In the genomic region with DNA sequence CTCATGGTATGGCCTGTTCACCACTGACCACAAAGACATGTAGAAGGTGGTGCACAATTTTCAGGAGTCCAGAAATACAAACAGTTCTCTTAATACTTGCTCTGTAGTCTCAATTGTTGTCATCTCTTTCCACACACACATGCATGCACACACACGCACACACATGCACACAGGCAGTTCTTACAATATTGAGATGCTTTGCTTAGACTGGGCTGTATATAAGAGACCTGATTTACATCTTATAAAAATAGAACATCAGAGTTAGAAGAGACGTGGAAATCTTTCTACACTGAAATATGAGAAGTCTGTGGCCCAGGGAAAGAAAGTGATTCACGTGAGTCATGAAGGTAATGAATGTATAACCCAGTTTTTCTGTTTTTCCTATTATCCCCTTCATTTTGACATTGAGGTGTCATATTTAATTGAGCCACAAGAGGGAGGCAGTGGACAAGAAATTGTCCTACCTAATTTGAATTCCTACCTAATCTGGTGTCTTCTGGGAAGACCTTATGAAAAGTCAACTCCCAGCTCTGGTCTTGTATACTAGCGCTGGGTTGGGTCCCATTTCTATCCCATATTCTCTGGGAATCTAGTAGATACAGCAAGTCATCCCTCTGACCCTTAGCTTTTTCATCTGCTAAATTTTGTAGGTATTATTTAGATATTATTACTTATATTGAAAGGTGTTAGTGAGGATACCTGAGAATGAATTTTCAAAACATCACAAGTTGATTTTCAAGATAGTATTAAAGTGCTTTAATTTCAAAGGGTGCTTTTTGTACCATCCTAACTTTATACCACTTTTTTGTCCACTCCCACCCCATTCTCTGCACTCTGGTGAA, we compare ENCODE assay signal across 9 cellular contexts. TPM values are rescaled to one million over a fixed set of nuclear protein-coding genes. Genes with fewer than 3 reads are reported as not detected.
A peak's percentile ranks its signal among the peaks of the same experiment; 100 is the strongest.
DNase-seq lines count a peak whose midpoint lies in the region; ATAC-seq and TF ChIP-seq lines count a peak whose summit lies in the region.
"Had no signal": no experiment of that assay in that cellular context is flagged by ENCODE, and none has a peak within 500 bp of the region (broad histone marks: within the 10 kb centered on the region; RNA-seq: fewer than 3 reads in every experiment).

No MANE protein-coding gene starts in this region.

- no peaks in the 10 kb centered on the region for H3K79me2 ChIP-seq in Loucy (ENCODE audit: insufficient read depth, low read length)

- H3K9me2 ChIP-seq in Loucy (replicated peaks; ENCODE audit: low read depth, low read length): no peaks in the 10 kb centered on the region

- H3K9me3 ChIP-seq in Loucy (ENCODE audit: insufficient read depth, low read depth, low read length) (no peaks in the 10 kb centered on the region), T-helper 17 cell (ENCODE audit: control insufficient read depth, low read length, poor library complexity, severe bottlenecking) (no peaks in the 10 kb centered on the region)

- H3K36me3 Mint-ChIP-seq in stimulated activated naive B cell treated with anti-CD40 and anti-IgM and Interleukin-4, amounts not matched to agents 10 μg/mL and 1 μg/mL and 100 μg/mL, for 72 hours: peaks cover 0 to 3% of the 10 kb centered on the region in 2 donors
- no peaks in the 10 kb centered on the region for H3K36me3 Mint-ChIP-seq in T-helper 17 cell (ENCODE audit: low read depth)
- H3K36me3 Mint-ChIP-seq: immature natural killer cell had no signal

- in situ Hi-C loops in G401 (cut with HindIII; ENCODE audit: low sequenced_read_pairs): no loop called here

- no peaks in the 10 kb centered on the region for H3K36me3 ChIP-seq in Loucy (ENCODE audit: insufficient read depth, low read length)

- H3K27ac ChIP-seq in VCaP: no peak overlapping the region

- peak; percentile 41 to 62 for ATAC-seq in stimulated activated naive B cell treated with anti-CD40 and anti-IgM and Interleukin-4, amounts not matched to agents 10 μg/mL and 1 μg/mL and 100 μg/mL, for 72 hours (replicated peaks)
- ATAC-seq in T-helper 17 cell (no peak), HG03108 (IDR thresholded peaks at IDR 0.05; ENCODE audit: unreplicated experiment) (no peak)

- H2AFZ ChIP-seq in Loucy (ENCODE audit: low read length): no peak overlapping the region

- no peak overlapping the region for H3K4me3 Mint-ChIP-seq in stimulated activated naive B cell treated with anti-CD40 and anti-IgM and Interleukin-4, amounts not matched to agents 10 μg/mL and 1 μg/mL and 100 μg/mL, for 72 hours
- no peak overlapping the region for H3K4me3 Mint-ChIP-seq in T-helper 17 cell
- H3K4me3 Mint-ChIP-seq: immature natural killer cell had no signal

- no peaks in the 10 kb centered on the region for H3K27me3 ChIP-seq in Loucy (ENCODE audit: insufficient read depth, low read length, poor library complexity, severe bottlenecking)

- H3K4me1 Mint-ChIP-seq in stimulated activated naive B cell treated with anti-CD40 and anti-IgM and Interleukin-4, amounts not matched to agents 10 μg/mL and 1 μg/mL and 100 μg/mL, for 72 hours: peaks cover 2 to 13% of the 10 kb centered on the region in 2 donors
- H3K4me1 Mint-ChIP-seq in T-helper 17 cell: peaks cover 2% of the 10 kb centered on the region
- H3K4me1 Mint-ChIP-seq: immature natural killer cell had no signal

- H3K27me3 Mint-ChIP-seq in stimulated activated naive B cell treated with anti-CD40 and anti-IgM and Interleukin-4, amounts not matched to agents 10 μg/mL and 1 μg/mL and 100 μg/mL, for 72 hours: peaks cover 0 to 6% of the 10 kb centered on the region in 2 donors
- H3K27me3 Mint-ChIP-seq in T-helper 17 cell: peaks cover 28% of the 10 kb centered on the region

- H3K4me1 ChIP-seq in Loucy (ENCODE audit: insufficient read depth, low read length, poor library complexity, severe bottlenecking): no peaks in the 10 kb centered on the region

- no peak overlapping the region for H3K27ac Mint-ChIP-seq in stimulated activated naive B cell treated with anti-CD40 and anti-IgM and Interleukin-4, amounts not matched to agents 10 μg/mL and 1 μg/mL and 100 μg/mL, for 72 hours
- H3K27ac Mint-ChIP-seq in T-helper 17 cell: no peak overlapping the region
- H3K27ac Mint-ChIP-seq: immature natural killer cell had no signal

- no peaks in the 10 kb centered on the region for H3F3A ChIP-seq in Loucy (ENCODE audit: low read depth)

- TF ChIP-seq CTCF in AG09319 (IDR thresholded peaks at IDR 0.05; ENCODE audit: low read depth, low read length) (peak; percentile 49), Loucy (conservative IDR thresholded peaks at IDR 0.05; ENCODE audit: low read length) (peak; percentile 81), VCaP (conservative IDR thresholded peaks at IDR 0.05) (peak; percentile 78)

- no peak overlapping the region for H3K4me3 ChIP-seq in Loucy (ENCODE audit: low read length, poor library complexity, severe bottlenecking)

- no peak overlapping the region for H3K4me2 ChIP-seq in Loucy (ENCODE audit: low read depth, low read length, poor library complexity, severe bottlenecking)

- DNase-seq in AG09319 (ENCODE audit: extremely low read depth, low read depth) (no peak), G401 (ENCODE audit: low spot score) (peak; percentile 46), hepatic stellate cell (ENCODE audit: low spot score) (peak; percentile 4), T-helper 17 cell (no peak)
- no peak for DNase-seq in stimulated activated naive B cell treated with anti-CD40 and anti-IgM and Interleukin-4, amounts not matched to agents 10 μg/mL and 1 μg/mL and 100 μg/mL, for 72 hours

- no peak overlapping the region for H3K9ac ChIP-seq in Loucy (ENCODE audit: low read depth, low read length, poor library complexity, severe bottlenecking)

- peaks cover 0 to 3% of the 10 kb centered on the region in 2 donors for H3K9me3 Mint-ChIP-seq in stimulated activated naive B cell treated with anti-CD40 and anti-IgM and Interleukin-4, amounts not matched to agents 10 μg/mL and 1 μg/mL and 100 μg/mL, for 72 hours
- H3K9me3 Mint-ChIP-seq: immature natural killer cell had no signal

- no peaks in the 10 kb centered on the region for H4K20me1 ChIP-seq in Loucy (ENCODE audit: insufficient read depth, low read length, poor library complexity, severe bottlenecking)

RNA-seq across cellular contexts. Expression of gene MS4A4A, which starts 14.9 kb away (rescaled TPM):
- total RNA-seq in G401 (2014; rRNA removed; shearing (Covaris generic)): not detected in 2 replicates
- total RNA-seq in T-helper 17 cell: under 1 TPM in 1 of 2 donors, not detected in 1; 0.50 TPM

RNA-seq across cellular contexts. Expression of gene MS4A4E, which starts 22.7 kb away (rescaled TPM):
- total RNA-seq in G401 (2014; rRNA removed; shearing (Covaris generic)): not detected in 2 replicates
- total RNA-seq in T-helper 17 cell: 1 to 10 TPM in 1 of 2 donors, under 1 TPM in 1; 0.47 to 1.1 TPM

Comparison
In these comparisons a context has a peak if more than half of its experiments do, and no peak if none do; other contexts are left out.
1. DNase-seq: peak in G401 (single experiment) and hepatic stellate cell (single experiment); none in AG09319 (single experiment), stimulated activated naive B cell treated with anti-CD40 and anti-IgM and Interleukin-4, amounts not matched to agents 10 μg/mL and 1 μg/mL and 100 μg/mL, for 72 hours (single experiment) and T-helper 17 cell (0 of 3).
2. ATAC-seq: peak in stimulated activated naive B cell treated with anti-CD40 and anti-IgM and Interleukin-4, amounts not matched to agents 10 μg/mL and 1 μg/mL and 100 μg/mL, for 72 hours (2 of 2); none in T-helper 17 cell (single experiment) and HG03108 (single experiment).
3. Peak in every context shown above with its lines, with median percentiles within 50 percentile points of each other: CTCF ChIP-seq.